Comparison of ENCODE assay signal across 8 cellular contexts in genomic region chr21:37675202-37675801, GRCh38.
DNase-seq lines count a peak whose midpoint lies in the region; FAIRE-seq and TF ChIP-seq lines count a peak whose summit lies in the region.

No MANE protein-coding gene starts in this region.

- peak; percentile 61 for FAIRE-seq in keratinocyte (lab: Jason Lieb, UNC)

- no peaks in the 10 kb centered on the region for H3F3A ChIP-seq in MM.1S (ENCODE audit: insufficient read depth, low read length)

- no peaks in the 10 kb centered on the region for H4K20me1 ChIP-seq in MM.1S (ENCODE audit: insufficient read depth, low read length)
- no peaks in the 10 kb centered on the region for H4K20me1 ChIP-seq in mammary epithelial cell (ENCODE audit: insufficient read depth, low read length)
- H4K20me1 ChIP-seq in keratinocyte (ENCODE audit: control insufficient read depth, extremely low read depth, insufficient read depth, low read length) = no peaks in the 10 kb centered on the region

- H3K9ac ChIP-seq in MM.1S (ENCODE audit: low read length) (no peak overlapping the region), mammary epithelial cell (ENCODE audit: insufficient read depth, low read length) (no peak overlapping the region), keratinocyte (ENCODE audit: control insufficient read depth, extremely low read depth, insufficient read depth, low read length) (no peak overlapping the region)

- BruUV-seq in mammary epithelial cell (replicated peaks; lab: Mats Ljungman, UMichigan) = no TSS peak

- H3K79me2 ChIP-seq in MM.1S (ENCODE audit: low read length) = no peaks in the 10 kb centered on the region
- no peaks in the 10 kb centered on the region for H3K79me2 ChIP-seq in mammary epithelial cell (ENCODE audit: insufficient read depth, low read length)
- H3K79me2 ChIP-seq in keratinocyte (ENCODE audit: control insufficient read depth, insufficient read depth, low read length) = no peaks in the 10 kb centered on the region

- no peaks in the 10 kb centered on the region; the same call in 1 of the 2 replicates for H3K27me3 ChIP-seq in GM06990 (replicated peaks; ENCODE audit: control insufficient read depth, insufficient read depth, low read length)
- H3K27me3 ChIP-seq in MM.1S (replicated peaks; ENCODE audit: insufficient read depth, low read length) = no peaks in the 10 kb centered on the region
- H3K27me3 ChIP-seq in mammary epithelial cell (ENCODE audit: insufficient read depth, low read length) = no peaks in the 10 kb centered on the region
- H3K27me3 ChIP-seq in keratinocyte (ENCODE audit: control insufficient read depth, extremely low read depth, insufficient read depth, low read length) = peaks cover 14% of the 10 kb centered on the region

- in situ Hi-C loops in mammary epithelial cell (cut with MboI; ENCODE audit: low sequenced_read_pairs in 2 of 2) = no loop called here

- H3K4me3 ChIP-seq in GM06990 (replicated peaks; ENCODE audit: low read depth, low read length) = no peak overlapping the region
- H3K4me3 ChIP-seq in MM.1S (ENCODE audit: low read length) = peak overlapping the region; percentile 21
- no peak overlapping the region for H3K4me3 ChIP-seq in WI38 (ENCODE audit: low read depth, low read length)
- no peak overlapping the region for H3K4me3 ChIP-seq in mammary epithelial cell (replicated peaks in 1 of 3; ENCODE audit: insufficient read depth in 1 of 3, low read depth in 2 of 3, low read length in 3 of 3)
- H3K4me3 ChIP-seq in keratinocyte (ENCODE audit: control insufficient read depth in 2 of 3, extremely low read depth in 1 of 3, insufficient read depth in 2 of 3, low read depth in 1 of 3, low read length in 3 of 3) = no peak overlapping the region

- no peaks in the 10 kb centered on the region for H3K9me2 ChIP-seq in MM.1S (replicated peaks; ENCODE audit: insufficient read depth, low read length)

- intact Hi-C loops in mammary epithelial cell (cut with micrococcal nuclease) = no loop called here

- DNase-seq in GM06990 (ENCODE audit: extremely low read depth, insufficient read length) = peak; percentile 65
- DNase-seq in MM.1S = peak; percentile 82
- no peak for DNase-seq in mammary epithelial cell
- DNase-seq in keratinocyte (ENCODE audit: low read depth, low spot score) = no peak
- DNase-seq in stimulated activated CD4-positive, alpha-beta T cell treated with anti-CD3 and anti-CD28 coated beads, Interleukin-2, amount 100 ng/mL, for 24 hours = peak; percentile 62 to 75
- DNase-seq in GDM1 (lab: John Stamatoyannopoulos, UW) = no peak
- no peak for DNase-seq in DMS79 (lab: John Stamatoyannopoulos, UW)

- H2AFZ ChIP-seq in MM.1S (ENCODE audit: low read length) (peak overlapping the region; percentile 67), mammary epithelial cell (ENCODE audit: low read depth, low read length) (peak overlapping the region; percentile 40), keratinocyte (ENCODE audit: control insufficient read depth, low read length) (no peak overlapping the region)

- H3K4me1 ChIP-seq in MM.1S (ENCODE audit: low read length) (no peaks in the 10 kb centered on the region), mammary epithelial cell (ENCODE audit: insufficient read depth, low read length) (peaks cover 20% of the 10 kb centered on the region), keratinocyte (ENCODE audit: control insufficient read depth, extremely low read depth, insufficient read depth, low read length) (peaks cover 8% of the 10 kb centered on the region)

- H3K4me2 ChIP-seq in MM.1S (ENCODE audit: low read depth, low read length) (peak overlapping the region; percentile 78), mammary epithelial cell (ENCODE audit: insufficient read depth, low read depth, low read length) (peak overlapping the region; percentile 51), keratinocyte (ENCODE audit: control insufficient read depth, extremely low read depth, insufficient read depth, low read depth, low read length) (no peak overlapping the region)

- 5% methylated on average over 19 of the region's 35 CpGs for WGBS in mammary epithelial cell (ENCODE audit: low coverage, missing lambda C conversion rate)

- CTCF ChIA-PET in mammary epithelial cell (lab: Charles Lee; ENCODE audit: low non-redundant PET) = no interaction called here

- TF ChIP-seq CTCF in GM06990 (IDR thresholded peaks at IDR 0.05; ENCODE audit: insufficient read depth, low read length, poor library complexity, severe bottlenecking) = peak; percentile 95
- peak; percentile 99 for TF ChIP-seq CTCF in MM.1S (IDR thresholded peaks at IDR 0.05; ENCODE audit: low read length)
- TF ChIP-seq CTCF in WI38 (IDR thresholded peaks at IDR 0.05; ENCODE audit: low read depth, low read length) = peak; percentile 93
- peak; percentile 91 for TF ChIP-seq CTCF in mammary epithelial cell (conservative IDR thresholded peaks at IDR 0.05 in 1 of 2, IDR thresholded peaks at IDR 0.05 in 1 of 2; ENCODE audit: extremely low read depth in 1 of 2, insufficient read depth in 1 of 2, low read depth in 1 of 2, low read length in 2 of 2)
- peak; percentile 83 to 98 (median 93) for TF ChIP-seq CTCF in keratinocyte (optimal IDR thresholded peaks at IDR 0.05 in 1 of 3, IDR thresholded peaks at IDR 0.05 in 1 of 3, conservative IDR thresholded peaks at IDR 0.05 in 1 of 3; ENCODE audit: extremely low read depth in 1 of 3, insufficient read depth in 2 of 3, low read length in 3 of 3)

- no peaks in the 10 kb centered on the region for H3K9me3 ChIP-seq in MM.1S (replicated peaks; ENCODE audit: insufficient read depth, low read length)
- no peaks in the 10 kb centered on the region for H3K9me3 ChIP-seq in mammary epithelial cell (replicated peaks; ENCODE audit: insufficient read depth, low read length)
- H3K9me3 ChIP-seq in keratinocyte (ENCODE audit: control insufficient read depth, low read depth, low read length) = no peaks in the 10 kb centered on the region

- dilution Hi-C loops in mammary epithelial cell (cut with HindIII; ENCODE audit: low sequenced_read_pairs) (no loop called here), keratinocyte (cut with MboI; ENCODE audit: extremely low pct_ligation_motif_present, low sequenced_read_pairs) (no loop called here)

- H3K9me1 ChIP-seq in keratinocyte (ENCODE audit: control insufficient read depth, extremely low read depth, insufficient read depth, low read length) = no peaks in the 10 kb centered on the region

- H3K36me3 ChIP-seq in GM06990 (ENCODE audit: control insufficient read depth, insufficient read depth, low read length) (no peaks in the 10 kb centered on the region), MM.1S (replicated peaks; ENCODE audit: insufficient read depth, low read length) (no peaks in the 10 kb centered on the region), mammary epithelial cell (ENCODE audit: insufficient read depth, low read length) (no peaks in the 10 kb centered on the region), keratinocyte (ENCODE audit: control insufficient read depth in 2 of 2, extremely low read depth in 1 of 2, insufficient read depth in 2 of 2, low read length in 2 of 2) (no peaks in the 10 kb centered on the region)

- H3K27ac ChIP-seq in MM.1S (ENCODE audit: low read length) = no peak overlapping the region
- H3K27ac ChIP-seq in mammary epithelial cell (ENCODE audit: insufficient read depth, low read depth, low read length) = no peak overlapping the region
- H3K27ac ChIP-seq in keratinocyte (ENCODE audit: control insufficient read depth, insufficient read depth, low read length) = no peak overlapping the region

Comparison
In these comparisons a context has a peak if more than half of its experiments do, and no peak if none do; other contexts are left out.
1. DNase-seq: peak in GM06990 (single experiment), MM.1S (single experiment) and stimulated activated CD4-positive, alpha-beta T cell treated with anti-CD3 and anti-CD28 coated beads, Interleukin-2, amount 100 ng/mL, for 24 hours (2 of 2); none in mammary epithelial cell (single experiment), keratinocyte (single experiment), GDM1 (single experiment) and DMS79 (single experiment).
2. Peak in every context shown above with its lines, with median percentiles within 50 percentile points of each other: CTCF ChIP-seq.